ENCODE assay signal across 8 cellular contexts in genomic region chr6:21593927-21594421, GRCh38. TPM values are rescaled to one million over a fixed set of nuclear protein-coding genes. Genes with fewer than 3 reads are reported as not detected.
DNase-seq lines count a peak whose midpoint lies in the region; ATAC-seq, FAIRE-seq and TF ChIP-seq lines count a peak whose summit lies in the region.

No MANE protein-coding gene starts in this region.

- CTCF ChIA-PET in HCT116 (lab: Charles Lee) = interaction anchor here (0.6 to 2.1 kb wide), 4 partner anchors 20 to 1244 kb away, joined by 3 to 15 read pairs (median 3); no protein-coding TSS in a partner anchor
- CTCF ChIA-PET in K562 (lab: Yijun Ruan, JAX; ENCODE audit: low intra/inter-chr PET ratio) = no interaction called here

- no peaks in the 10 kb centered on the region for H3K9me2 ChIP-seq in HCT116 (ENCODE audit: insufficient read depth)

- H3K4me3 ChIP-seq in HCT116 (replicated peaks in 1 of 2; ENCODE audit: low read depth in 1 of 2, low read length in 2 of 2) (peak overlapping the region; percentile 69 to 81), K562 (peak overlapping the region; percentile 18)

- BruUV-seq in HCT116 (replicated peaks; lab: Mats Ljungman, UMichigan) (TSS peak; percentile 83), K562 (replicated peaks; lab: Mats Ljungman, UMichigan) (no TSS peak)

- H2AFZ ChIP-seq in HCT116 (ENCODE audit: low read depth, low read length, poor library complexity, severe bottlenecking) (peak overlapping the region; percentile 0), K562 (ENCODE audit: low read depth, low read length) (0 out of 2 replicates have a peak overlapping the region, but pooled peaks have one; percentile 28)

- peaks cover 32% of the 10 kb centered on the region for H3K4me1 Mint-ChIP-seq in stimulated activated naive CD8-positive, alpha-beta T cell treated with anti-CD3 and anti-CD28 coated beads, Interleukin-15, amount 100 ng/mL, for 72 hours

- no peak for TF ChIP-seq EP300 in K562 (IDR thresholded peaks at IDR 0.05; ENCODE audit: low read length)

- TF ChIP-seq RAD21 in HCT116 (IDR thresholded peaks at IDR 0.05; ENCODE audit: low read depth) (no peak), K562 (CRISPR knock-in tag; conservative IDR thresholded peaks at IDR 0.05 in 1 of 2, IDR thresholded peaks at IDR 0.05 in 1 of 2) (no peak)

- H3K4me1 ChIP-seq in HCT116 (ENCODE audit: control insufficient read depth in 1 of 2, insufficient read depth in 2 of 2, low read length in 2 of 2) (peaks cover 9 to 35% of the 10 kb centered on the region in 2 experiments), K562 (replicated peaks in 1 of 2; ENCODE audit: control insufficient read depth in 2 of 2, insufficient read depth in 2 of 2, low read length in 2 of 2) (peaks cover 0 to 27% of the 10 kb centered on the region in 2 experiments; a peak in 2 of 5 replicates)

- TF ChIP-seq CTCF in HCT116 (IDR thresholded peaks at IDR 0.05 in 2 of 3, conservative IDR thresholded peaks at IDR 0.05 in 1 of 3; ENCODE audit: borderline replicate concordance in 1 of 3, insufficient read depth in 1 of 3, low read depth in 2 of 3, low read length in 2 of 3) (no peak), K562 (IDR thresholded peaks at IDR 0.05 in 2 of 3, conservative IDR thresholded peaks at IDR 0.05 in 1 of 3; ENCODE audit: insufficient read depth in 2 of 3, low read depth in 1 of 3, low read length in 3 of 3) (no peak)

- H4K20me1 ChIP-seq in HCT116 (ENCODE audit: insufficient read depth) (no peaks in the 10 kb centered on the region), K562 (replicated peaks; ENCODE audit: control insufficient read depth, insufficient read depth, low read length) (no peaks in the 10 kb centered on the region)

- in situ Hi-C loops in K562 (cut with MboI) = no loop called here

- no peaks in the 10 kb centered on the region for H3K9me3 ChIP-seq in HCT116 (ENCODE audit: control insufficient read depth in 1 of 2, insufficient read depth in 1 of 2, low read depth in 1 of 2, low read length in 2 of 2)
- no peaks in the 10 kb centered on the region for H3K9me3 ChIP-seq in K562 (replicated peaks; ENCODE audit: control insufficient read depth, insufficient read depth, low read depth, low read length)

- ATAC-seq in HCT116 (peak; percentile 28), K562 (no peak)
- ATAC-seq in stimulated activated naive CD8-positive, alpha-beta T cell treated with anti-CD3 and anti-CD28 coated beads, Interleukin-15, amount 100 ng/mL, for 72 hours = peak; percentile 39

- peak overlapping the region; percentile 88 for H3K4me2 ChIP-seq in HCT116 (ENCODE audit: low read length)
- peak overlapping the region; percentile 26; the same call in 1 of the 2 replicates for H3K4me2 ChIP-seq in K562 (ENCODE audit: insufficient read depth, low read length)

- TF ChIP-seq POLR2A in HCT116 (IDR thresholded peaks at IDR 0.05; ENCODE audit: borderline replicate concordance, extremely low read depth, insufficient read depth, insufficient read length) (peak; percentile 2), K562 (conservative IDR thresholded peaks at IDR 0.05) (no peak)

- H3K9ac ChIP-seq in HCT116 (ENCODE audit: low read length) = peak overlapping the region; percentile 80
- no peak overlapping the region for H3K9ac ChIP-seq in K562 (ENCODE audit: insufficient read depth in 1 of 2, low read depth in 2 of 2, low read length in 2 of 2)

- RAD21 ChIA-PET in HCT116 (lab: Charles Lee; ENCODE audit: low non-redundant PET in 1 of 2, low total read pairs in 2 of 2, uncharacterized antibody in 2 of 2, unreplicated experiment in 2 of 2) = interaction anchor here (0.6 kb wide), 2 partner anchors 62 to 102 kb away, joined by 3 to 4 read pairs; no protein-coding TSS in a partner anchor

- no peak overlapping the region for H3K27ac Mint-ChIP-seq in stimulated activated naive CD8-positive, alpha-beta T cell treated with anti-CD3 and anti-CD28 coated beads, Interleukin-15, amount 100 ng/mL, for 72 hours

- FAIRE-seq in K562 (lab: Jason Lieb, UNC) = no peak

- no peak overlapping the region for H3K4me3 Mint-ChIP-seq in stimulated activated naive CD8-positive, alpha-beta T cell treated with anti-CD3 and anti-CD28 coated beads, Interleukin-15, amount 100 ng/mL, for 72 hours

- H3K36me3 ChIP-seq in HCT116 (ENCODE audit: control insufficient read depth in 1 of 2, insufficient read depth in 2 of 2, low read length in 2 of 2) (peaks cover 0 to 9% of the 10 kb centered on the region in 2 experiments; a peak in 1 of 4 replicates), K562 (ENCODE audit: control insufficient read depth, insufficient read depth, low read length) (no peaks in the 10 kb centered on the region)

- intact Hi-C loops in HCT116 (cut with micrococcal nuclease) = loop anchor here (5.0 kb wide), 2 partner anchors 153 to 807 kb away; no protein-coding TSS in a partner anchor
- intact Hi-C loops in K562 (cut with micrococcal nuclease) = loop anchor here (10.0 kb wide), 3 partner anchors 719 to 1499 kb away; no protein-coding TSS in a partner anchor

- no peaks in the 10 kb centered on the region for H3K9me3 Mint-ChIP-seq in stimulated activated naive CD8-positive, alpha-beta T cell treated with anti-CD3 and anti-CD28 coated beads, Interleukin-15, amount 100 ng/mL, for 72 hours

- no peaks in the 10 kb centered on the region for H3K27me3 ChIP-seq in HCT116 (ENCODE audit: insufficient read depth, low read length)
- peaks cover 8 to 18% of the 10 kb centered on the region in 2 experiments; a peak in 3 of 5 replicates for H3K27me3 ChIP-seq in K562 (ENCODE audit: control insufficient read depth in 2 of 2, insufficient read depth in 2 of 2, low read length in 2 of 2)

- DNase-seq in SIG-M5 treated with dmso at 0.1 percent for 504 hours (lab: John Stamatoyannopoulos, UW; ENCODE audit: unreplicated experiment) (peak; percentile 52), SIG-M5 (lab: John Stamatoyannopoulos, UW) (no peak), HCT116 (ENCODE audit: low read depth, low spot score) (no peak), NCI-H1092 (lab: John Stamatoyannopoulos, UW) (peak; percentile 16), K562 (ENCODE audit: extremely low read depth in 1 of 4, low spot score in 3 of 4) (no peak), inferior parietal cortex (ENCODE audit: extremely low spot score) (peak; percentile 42), epidermal melanocyte (ENCODE audit: insufficient read length, low spot score) (no peak)
- peak; percentile 14 to 29 for DNase-seq in stimulated activated naive CD8-positive, alpha-beta T cell treated with anti-CD3 and anti-CD28 coated beads, Interleukin-15, amount 100 ng/mL, for 72 hours

- 25% methylated on average over 18 of the region's 21 CpGs for WGBS in K562 (ENCODE audit: insufficient coverage, low coverage, missing lambda C conversion rate)

- H3K9me1 ChIP-seq in K562 (ENCODE audit: control insufficient read depth, insufficient read depth, low read length) = no peaks in the 10 kb centered on the region

- peak overlapping the region; percentile 87 for H3K27ac ChIP-seq in HCT116 (ENCODE audit: low read depth, low read length)
- no peak overlapping the region for H3K27ac ChIP-seq in K562 (ENCODE audit: extremely low read depth, low read depth, low read length)

- POLR2A ChIA-PET in HCT116 (lab: Charles Lee) (interaction anchor here (0.6 to 3.5 kb wide), 28 partner anchors 14 to 1266 kb away, joined by 3 to 31 read pairs (median 4); no protein-coding TSS in a partner anchor), K562 (lab: Yijun Ruan, JAX) (no interaction called here)

- H3K27me3 Mint-ChIP-seq in stimulated activated naive CD8-positive, alpha-beta T cell treated with anti-CD3 and anti-CD28 coated beads, Interleukin-15, amount 100 ng/mL, for 72 hours = peaks cover 46% of the 10 kb centered on the region

- peaks cover 45% of the 10 kb centered on the region for H3K79me2 ChIP-seq in HCT116 (ENCODE audit: insufficient read depth, low read length)
- H3K79me2 ChIP-seq in K562 (ENCODE audit: control insufficient read depth, insufficient read depth, low read length) = no peaks in the 10 kb centered on the region

TF ChIP-seq in HCT116, 20 proteins besides CTCF, POLR2A, EP300 and RAD21 (continues in another document):
- TF ChIP-seq SRF (IDR thresholded peaks at IDR 0.05; ENCODE audit: low read depth) (no peak), ZFX (IDR thresholded peaks at IDR 0.05) (no peak), SP1 (IDR thresholded peaks at IDR 0.05; ENCODE audit: low read depth) (no peak), ZNF274 (IDR thresholded peaks at IDR 0.05; ENCODE audit: low read depth, low read length) (no peak), JUND (IDR thresholded peaks at IDR 0.05) (no peak), SIN3A (IDR thresholded peaks at IDR 0.05; ENCODE audit: low read depth) (no peak), POLR2AphosphoS5 (IDR thresholded peaks at IDR 0.05; ENCODE audit: low read depth, low read length) (no peak)

TF ChIP-seq in K562, 482 proteins besides CTCF, POLR2A, EP300 and RAD21 (continues in another document):
- TF ChIP-seq E2F6 (IDR thresholded peaks at IDR 0.05; ENCODE audit: borderline replicate concordance in 1 of 2, extremely low read depth in 1 of 2, insufficient read depth in 1 of 2, insufficient read length in 1 of 2, low read depth in 1 of 2, low read length in 1 of 2, poor library complexity in 1 of 2, severe bottlenecking in 1 of 2) (no peak), HDGF (IDR thresholded peaks at IDR 0.05) (no peak)

RNA-seq across cellular contexts. Expression of gene SOX4, which starts 0.4 kb away (rescaled TPM):
- total RNA-seq in HCT116 (2021; ENCODE audit: unreplicated experiment) = 67.0 TPM
- polyA plus RNA-seq in HCT116 (2012) = 12.3 and 19.3 TPM in 2 replicates
- not detected in 2 replicates for total RNA-seq in K562 (2011; cell fraction: chromatin; rRNA removed; ENCODE audit: low replicate concordance)
- total RNA-seq in K562 (2011; cell fraction: nucleolus; rRNA removed) = 0.17 TPM in 1 of 2 replicates, not detected in the other
- not detected in 2 replicates for total RNA-seq in K562 (2011; cell fraction: nucleoplasm; rRNA removed)
- total RNA-seq in K562 (2014; rRNA removed) = 0.04 and 0.05 TPM in 2 replicates
- total RNA-seq in K562 (2014; rRNA removed; fragmentation: Illumina TruSeq; extraction: Trizol) = 0.03 and 0.04 TPM in 2 replicates
- total RNA-seq in K562 (2015; rRNA removed; fragmentation: Illumina TruSeq; extraction: Trizol) = 0.04 TPM in 2 replicates
- 0.27 and 0.29 TPM in 2 replicates for total RNA-seq in K562 (2021)
- polyA plus RNA-seq in K562 (2011; rRNA removed) = 0.03 TPM in 1 of 2 replicates, not detected in the other
- 0.01 TPM in 2 replicates for polyA plus RNA-seq in K562 (2011; cell fraction: cytosol; rRNA removed)
- polyA plus RNA-seq in K562 (2011; cell fraction: nucleus; rRNA removed) = 0.03 TPM in 2 replicates
- polyA plus RNA-seq in K562 (2012) = 0.07 and 0.08 TPM in 2 replicates
- 0.04 TPM in 2 replicates for polyA plus RNA-seq in K562 (2014; fragmentation: Illumina TruSeq; extraction: Trizol)
- polyA plus RNA-seq in K562 (2014; fragmentation: Nextera tagmentation; extraction: Ambion mirVana) = under 1 TPM; 0.07 to 0.21 TPM
- polyA plus RNA-seq in K562 (2014; rRNA removed) = 0.01 and 0.04 TPM in 2 replicates
- polyA minus RNA-seq in K562 (2011; rRNA and poly(A)+ RNA removed) = 0.06 TPM in 1 of 2 replicates, not detected in the other
- not detected in 2 replicates for polyA minus RNA-seq in K562 (2011; cell fraction: cytosol; rRNA and poly(A)+ RNA removed)
- under 0.01 TPM in 1 of 2 replicates, not detected in the other for polyA minus RNA-seq in K562 (2011; cell fraction: nucleus; rRNA and poly(A)+ RNA removed)

Comparison
In these comparisons a context has a peak if more than half of its experiments do, and no peak if none do; other contexts are left out.
1. DNase-seq: peak in SIG-M5 treated with dmso at 0.1 percent for 504 hours (single experiment), NCI-H1092 (single experiment), inferior parietal cortex (single experiment) and stimulated activated naive CD8-positive, alpha-beta T cell treated with anti-CD3 and anti-CD28 coated beads, Interleukin-15, amount 100 ng/mL, for 72 hours (2 of 2); none in SIG-M5 (single experiment), HCT116 (single experiment), K562 (0 of 4) and epidermal melanocyte (single experiment).
2. RNA of gene SOX4, which starts 0.4 kb away (total RNA-seq): 67.0 TPM in HCT116 (single experiment); 0.03 to 0.29 TPM in K562; every median in the first group is over 10 times any median in the second.